In genomic region chr21:36188081-36188681, GRCh38 we compare ENCODE assay signal across 2 cellular contexts.
TF ChIP-seq lines count a peak whose summit lies in the region.

No MANE protein-coding gene starts in this region.

TF ChIP-seq in A549, 52 proteins besides CTCF, POLR2A, EP300 and RAD21:
- TF ChIP-seq GATA3 (IDR thresholded peaks at IDR 0.05; ENCODE audit: borderline replicate concordance), result no peak
- TF ChIP-seq USF2 (IDR thresholded peaks at IDR 0.05), result no peak
- no peak for TF ChIP-seq HES2 (IDR thresholded peaks at IDR 0.05)
- no peak for TF ChIP-seq CBX8 (IDR thresholded peaks at IDR 0.05)
- no peak for TF ChIP-seq KDM5A (IDR thresholded peaks at IDR 0.05)
- no peak for TF ChIP-seq PBX3 (IDR thresholded peaks at IDR 0.05)
- no peak for TF ChIP-seq TFCP2L1 (CRISPR knock-in tag; IDR thresholded peaks at IDR 0.05)
- no peak for TF ChIP-seq E2F6 (IDR thresholded peaks at IDR 0.05; ENCODE audit: borderline replicate concordance, low read depth)
- no peak for TF ChIP-seq ZSCAN20 (CRISPR knock-in tag; IDR thresholded peaks at IDR 0.05)
- TF ChIP-seq FOSL2 (IDR thresholded peaks at IDR 0.05), result no peak
- TF ChIP-seq FOSL2 (CRISPR knock-in tag; IDR thresholded peaks at IDR 0.05), result no peak
- TF ChIP-seq RNF2 (IDR thresholded peaks at IDR 0.05; ENCODE audit: borderline replicate concordance, low read depth), result no peak
- TF ChIP-seq BCL3 (IDR thresholded peaks at IDR 0.05), result no peak
- no peak for TF ChIP-seq SREBF2 (IDR thresholded peaks at IDR 0.05)
- TF ChIP-seq CEBPB (IDR thresholded peaks at IDR 0.05), result no peak
- TF ChIP-seq MAX (IDR thresholded peaks at IDR 0.05), result no peak
- TF ChIP-seq CHD4 (IDR thresholded peaks at IDR 0.05; ENCODE audit: borderline replicate concordance), result no peak
TF ChIP-seq in A549: peak in this region for 0.

TF ChIP-seq in liver, 16 proteins besides CTCF, POLR2A, EP300 and RAD21:
- TF ChIP-seq HNF4A (conservative IDR thresholded peaks at IDR 0.05), result peak; percentile 80 to 83
- peak; percentile 79 for TF ChIP-seq SP1 (IDR thresholded peaks at IDR 0.05)
- TF ChIP-seq EGR1 (IDR thresholded peaks at IDR 0.05; ENCODE audit: low read depth in 2 of 2), result no peak
- peak; percentile 78 for TF ChIP-seq FOXA1 (IDR thresholded peaks at IDR 0.05)
- peak; percentile 95 for TF ChIP-seq FOXA2 (IDR thresholded peaks at IDR 0.05)
- no peak for TF ChIP-seq HNF4G (IDR thresholded peaks at IDR 0.05)
- TF ChIP-seq ATF3 (IDR thresholded peaks at IDR 0.05), result no peak
- peak; percentile 68 to 79 for TF ChIP-seq RXRA (IDR thresholded peaks at IDR 0.05)
- TF ChIP-seq YY1 (IDR thresholded peaks at IDR 0.05), result peak; percentile 63
- TF ChIP-seq JUND (IDR thresholded peaks at IDR 0.05), result peak in 1 of 2 donors; percentile 43
- peak; percentile 81 for TF ChIP-seq MAX (IDR thresholded peaks at IDR 0.05)
- peak; percentile 35 for TF ChIP-seq ZBTB33 (IDR thresholded peaks at IDR 0.05)
- no peak for TF ChIP-seq TAF1 (conservative IDR thresholded peaks at IDR 0.05)
